Comparison of ENCODE assay signal across 8 cellular contexts in the genomic region with DNA sequence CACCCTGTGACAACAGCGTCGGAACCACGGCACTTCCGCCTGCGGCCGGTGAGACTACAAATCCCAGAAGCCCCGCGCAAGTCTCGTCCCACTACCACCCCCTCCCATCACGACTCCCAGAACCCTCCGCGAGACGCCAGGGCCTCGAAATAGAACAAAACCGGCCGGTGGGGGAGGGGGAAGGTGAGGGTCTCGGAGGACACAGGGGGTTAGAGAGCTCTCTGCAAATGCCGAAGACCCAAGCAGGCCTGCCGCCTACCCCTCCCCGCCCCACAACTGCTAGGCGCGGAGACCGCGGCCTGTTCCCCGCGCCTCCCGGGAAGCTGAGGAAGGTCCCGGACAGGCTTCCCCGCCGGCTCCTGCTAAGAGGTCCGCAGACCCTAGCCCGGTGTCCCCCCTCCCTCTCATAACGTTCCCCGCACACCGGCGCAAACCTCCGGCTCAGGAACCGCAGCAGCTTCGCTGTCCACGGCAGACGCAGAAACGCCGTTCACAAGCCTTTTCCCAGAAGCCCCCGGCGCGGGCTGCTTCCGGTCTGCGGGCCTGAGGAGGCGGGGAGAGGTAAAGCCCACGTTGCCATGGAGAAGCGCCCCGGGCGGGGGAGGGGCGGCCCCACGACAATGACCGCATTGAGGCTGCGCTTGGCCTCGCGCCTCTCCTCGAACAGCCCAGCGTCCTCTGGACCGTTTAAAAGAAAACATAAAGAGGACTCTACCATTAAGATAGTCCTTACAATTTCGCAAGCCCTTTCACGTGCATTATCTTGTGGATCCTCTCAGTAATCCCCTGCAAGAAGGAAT. TPM values are rescaled to one million over a fixed set of nuclear protein-coding genes. Genes with fewer than 3 reads are reported as not detected.
DNase-seq lines count a peak whose midpoint lies in the region; ATAC-seq lines count a peak whose summit lies in the region.

A gene (minus strand): TSS at position 485 of the 800 bp plus-strand sequence. CDS start 3,770 bp downstream, outside the sequence.

- no peaks in the 10 kb centered on the region for H3K9me3 Mint-ChIP-seq in effector memory CD8-positive, alpha-beta T cell
- no peaks in the 10 kb centered on the region for H3K9me3 Mint-ChIP-seq in memory B cell

- H3K4me3 Mint-ChIP-seq in effector memory CD8-positive, alpha-beta T cell = peak within 1 kb of the TSS; percentile 95 to 97
- peak within 1 kb of the TSS; percentile 94 for H3K4me3 Mint-ChIP-seq in memory B cell

- DNase-seq in COLO668 (lab: John Stamatoyannopoulos, UW; ENCODE audit: unreplicated experiment) (peak; percentile 99), HT1080 (ENCODE audit: low read depth) (peak; percentile 89), NOMO-1 treated with DMSO at 0.1 percent for 48 hours (lab: John Stamatoyannopoulos, UW; ENCODE audit: unreplicated experiment) (peak; percentile 83), memory B cell (ENCODE audit: low spot score in 2 of 2) (peak; percentile 89 to 92)
- peak; percentile 82 to 85 for DNase-seq in activated CD8-positive, alpha-beta memory T cell treated with anti-CD3 and anti-CD28 coated beads for 4 hours (ENCODE audit: low read depth in 2 of 2)
- DNase-seq in effector memory CD8-positive, alpha-beta T cell = peak; percentile 88 to 95 (median 92)
- peak; percentile 87 for DNase-seq in stimulated activated CD8-positive, alpha-beta memory T cell treated with anti-CD3 and anti-CD28 coated beads, Interleukin-12 subunit alpha, Interleukin-12 subunit beta, amount 100 ng/mL, for 24 hours (ENCODE audit: extremely low read depth)

- no peaks in the 10 kb centered on the region for H3K27me3 Mint-ChIP-seq in effector memory CD8-positive, alpha-beta T cell
- H3K27me3 Mint-ChIP-seq in memory B cell = no peaks in the 10 kb centered on the region

- H3K27ac Mint-ChIP-seq in effector memory CD8-positive, alpha-beta T cell = peak within 1 kb of the TSS; percentile 96 to 98
- peak within 1 kb of the TSS; percentile 95 for H3K27ac Mint-ChIP-seq in memory B cell

- H3K4me1 Mint-ChIP-seq in effector memory CD8-positive, alpha-beta T cell (ENCODE audit: low read depth in 2 of 2) = peaks cover 28 to 41% of the 10 kb centered on the region in 2 donors
- H3K4me1 Mint-ChIP-seq in memory B cell = peaks cover 37% of the 10 kb centered on the region

- ATAC-seq in GM21360 (IDR thresholded peaks at IDR 0.05; ENCODE audit: unreplicated experiment) (peak; percentile 84), memory B cell (ENCODE audit: low read depth) (peak; percentile 83)
- peak; percentile 84 for ATAC-seq in effector memory CD8-positive, alpha-beta T cell (replicated peaks)

- H3K36me3 Mint-ChIP-seq in effector memory CD8-positive, alpha-beta T cell (ENCODE audit: insufficient read depth) = peaks cover 59% of the 10 kb centered on the region
- H3K36me3 Mint-ChIP-seq in memory B cell = peaks cover 15% of the 10 kb centered on the region

RNA-seq across cellular contexts. Expression of the gene that starts here (rescaled TPM):
- total RNA-seq in HT1080 (2014; rRNA removed; shearing (Covaris generic)) = 20.7 and 21.1 TPM in 2 replicates
- polyA plus RNA-seq in HT1080 (2015; cell fraction: cytosol; rRNA removed) = 17.0 and 23.2 TPM in 2 replicates
- 46.3 and 54.1 TPM in 2 replicates for polyA plus RNA-seq in HT1080 (2015; cell fraction: nucleus; rRNA removed)

Comparison
In these comparisons a context has a peak if more than half of its experiments do, and no peak if none do; other contexts are left out.
1. Peak in every context shown above with its lines: DNase-seq and ATAC-seq.